ENCODE assay signal across 1 cellular context in genomic region chrX:49139713-49140112, GRCh38.
A peak's percentile ranks its signal among the peaks of the same experiment; 100 is the strongest.
TF ChIP-seq lines count a peak whose summit lies in the region.

No MANE protein-coding gene starts in this region.

TF ChIP-seq in K562, 482 proteins besides CTCF, POLR2A, EP300 and RAD21 (continues in another document):
- TF ChIP-seq MYNN (IDR thresholded peaks at IDR 0.05) = peak; percentile 52
- no peak for TF ChIP-seq MYNN (CRISPR knock-in tag; IDR thresholded peaks at IDR 0.05)
- TF ChIP-seq JUN (IDR thresholded peaks at IDR 0.05; ENCODE audit: borderline replicate concordance, low read depth, low read length) = 0 out of 2 replicates have a peak, but pooled peaks have one; percentile 24
- no peak for TF ChIP-seq JUN (CRISPR knock-in tag; IDR thresholded peaks at IDR 0.05; ENCODE audit: borderline replicate concordance)
- TF ChIP-seq TRIM28 (IDR thresholded peaks at IDR 0.05) = peak; percentile 95
- peak; percentile 66; the same call in 1 of the 2 replicates for TF ChIP-seq ZEB2 (IDR thresholded peaks at IDR 0.05)
- peak; percentile 87 to 93 for TF ChIP-seq TRIM24 (IDR thresholded peaks at IDR 0.05)
- TF ChIP-seq, protein P1, sequence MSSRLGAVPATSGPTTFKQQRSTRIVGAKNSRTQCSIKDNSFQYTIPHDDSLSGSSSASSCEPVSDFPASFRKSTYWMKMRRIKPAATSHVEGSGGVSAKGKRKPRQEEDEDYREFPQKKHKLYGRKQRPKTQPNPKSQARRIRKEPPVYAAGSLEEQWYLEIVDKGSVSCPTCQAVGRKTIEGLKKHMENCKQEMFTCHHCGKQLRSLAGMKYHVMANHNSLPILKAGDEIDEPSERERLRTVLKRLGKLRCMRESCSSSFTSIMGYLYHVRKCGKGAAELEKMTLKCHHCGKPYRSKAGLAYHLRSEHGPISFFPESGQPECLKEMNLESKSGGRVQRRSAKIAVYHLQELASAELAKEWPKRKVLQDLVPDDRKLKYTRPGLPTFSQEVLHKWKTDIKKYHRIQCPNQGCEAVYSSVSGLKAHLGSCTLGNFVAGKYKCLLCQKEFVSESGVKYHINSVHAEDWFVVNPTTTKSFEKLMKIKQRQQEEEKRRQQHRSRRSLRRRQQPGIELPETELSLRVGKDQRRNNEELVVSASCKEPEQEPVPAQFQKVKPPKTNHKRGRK (tag; IDR thresholded peaks at IDR 0.05) = no peak
- TF ChIP-seq CBX1 (IDR thresholded peaks at IDR 0.05; ENCODE audit: low read depth) = peak; percentile 85; the same call in 1 of the 2 replicates
- peak; percentile 21; the same call in 1 of the 2 replicates for TF ChIP-seq ZFX (CRISPR knock-in tag; IDR thresholded peaks at IDR 0.05)
- TF ChIP-seq, protein P2, sequence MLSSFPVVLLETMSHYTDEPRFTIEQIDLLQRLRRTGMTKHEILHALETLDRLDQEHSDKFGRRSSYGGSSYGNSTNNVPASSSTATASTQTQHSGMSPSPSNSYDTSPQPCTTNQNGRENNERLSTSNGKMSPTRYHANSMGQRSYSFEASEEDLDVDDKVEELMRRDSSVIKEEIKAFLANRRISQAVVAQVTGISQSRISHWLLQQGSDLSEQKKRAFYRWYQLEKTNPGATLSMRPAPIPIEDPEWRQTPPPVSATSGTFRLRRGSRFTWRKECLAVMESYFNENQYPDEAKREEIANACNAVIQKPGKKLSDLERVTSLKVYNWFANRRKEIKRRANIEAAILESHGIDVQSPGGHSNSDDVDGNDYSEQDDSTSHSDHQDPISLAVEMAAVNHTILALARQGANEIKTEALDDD (IDR thresholded peaks at IDR 0.05) = peak; percentile 56
- TF ChIP-seq TEAD4 (IDR thresholded peaks at IDR 0.05; ENCODE audit: low read length) = peak; percentile 66; the same call in 1 of the 2 replicates
- TF ChIP-seq TEAD4 (CRISPR knock-in tag; IDR thresholded peaks at IDR 0.05; ENCODE audit: borderline replicate concordance) = no peak
- TF ChIP-seq CBFA2T3 (IDR thresholded peaks at IDR 0.05) = peak; percentile 66
- TF ChIP-seq TAL1 (IDR thresholded peaks at IDR 0.05) = peak; percentile 43
- no peak for TF ChIP-seq ZNF212 (CRISPR knock-in tag; IDR thresholded peaks at IDR 0.05)
- TF ChIP-seq, protein P3, sequence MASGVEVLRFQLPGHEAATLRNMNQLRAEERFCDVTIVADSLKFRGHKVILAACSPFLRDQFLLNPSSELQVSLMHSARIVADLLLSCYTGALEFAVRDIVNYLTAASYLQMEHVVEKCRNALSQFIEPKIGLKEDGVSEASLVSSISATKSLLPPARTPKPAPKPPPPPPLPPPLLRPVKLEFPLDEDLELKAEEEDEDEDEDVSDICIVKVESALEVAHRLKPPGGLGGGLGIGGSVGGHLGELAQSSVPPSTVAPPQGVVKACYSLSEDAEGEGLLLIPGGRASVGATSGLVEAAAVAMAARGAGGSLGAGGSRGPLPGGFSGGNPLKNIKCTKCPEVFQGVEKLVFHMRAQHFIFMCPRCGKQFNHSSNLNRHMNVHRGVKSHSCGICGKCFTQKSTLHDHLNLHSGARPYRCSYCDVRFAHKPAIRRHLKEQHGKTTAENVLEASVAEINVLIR (CRISPR knock-in tag; IDR thresholded peaks at IDR 0.05) = no peak
- TF ChIP-seq PRDM10 (IDR thresholded peaks at IDR 0.05; ENCODE audit: partially characterized antibody) = no peak
- TF ChIP-seq, protein P4, sequence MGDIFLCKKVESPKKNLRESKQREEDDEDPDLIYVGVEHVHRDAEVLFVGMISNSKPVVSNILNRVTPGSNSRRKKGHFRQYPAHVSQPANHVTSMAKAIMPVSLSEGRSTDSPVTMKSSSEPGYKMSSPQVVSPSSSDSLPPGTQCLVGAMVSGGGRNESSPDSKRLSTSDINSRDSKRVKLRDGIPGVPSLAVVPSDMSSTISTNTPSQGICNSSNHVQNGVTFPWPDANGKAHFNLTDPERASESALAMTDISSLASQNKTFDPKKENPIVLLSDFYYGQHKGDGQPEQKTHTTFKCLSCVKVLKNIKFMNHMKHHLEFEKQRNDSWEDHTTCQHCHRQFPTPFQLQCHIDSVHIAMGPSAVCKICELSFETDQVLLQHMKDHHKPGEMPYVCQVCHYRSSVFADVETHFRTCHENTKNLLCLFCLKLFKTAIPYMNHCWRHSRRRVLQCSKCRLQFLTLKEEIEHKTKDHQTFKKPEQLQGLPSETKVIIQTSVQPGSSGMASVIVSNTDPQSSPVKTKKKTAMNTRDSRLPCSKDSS (IDR thresholded peaks at IDR 0.05; ENCODE audit: low read depth, partially characterized antibody) = peak; percentile 81
- peak in 1 of 2 experiments; percentile 98; a peak in 2 of 3 replicates for TF ChIP-seq CBX3 (IDR thresholded peaks at IDR 0.05; ENCODE audit: borderline replicate concordance in 1 of 2, low read length in 2 of 2)
- TF ChIP-seq HSF4 (CRISPR knock-in tag; IDR thresholded peaks at IDR 0.05; ENCODE audit: borderline replicate concordance) = no peak
- TF ChIP-seq CBX5 (IDR thresholded peaks at IDR 0.05; ENCODE audit: borderline replicate concordance, low read depth) = peak; percentile 86
- no peak for TF ChIP-seq ILK (tag; IDR thresholded peaks at IDR 0.05; ENCODE audit: borderline replicate concordance, low read depth)
- TF ChIP-seq HDAC2 (IDR thresholded peaks at IDR 0.05) = no peak
- TF ChIP-seq ZNF561 (CRISPR knock-in tag; conservative IDR thresholded peaks at IDR 0.05) = no peak
- TF ChIP-seq CBFA2T2 (conservative IDR thresholded peaks at IDR 0.05) = peak; percentile 27; the same call in 1 of the 2 replicates
- TF ChIP-seq HLTF (IDR thresholded peaks at IDR 0.05) = 0 out of 2 replicates have a peak, but pooled peaks have one; percentile 27
- 0 out of 2 replicates have a peak, but pooled peaks have one; percentile 42 for TF ChIP-seq LCOR (CRISPR knock-in tag; IDR thresholded peaks at IDR 0.05)
- no peak for TF ChIP-seq STAT5B (CRISPR knock-in tag; IDR thresholded peaks at IDR 0.05)
- 0 out of 4 replicates have a peak, but pooled peaks of 1 of the 2 experiments have one; percentile 28 for TF ChIP-seq BCLAF1 (IDR thresholded peaks at IDR 0.05; ENCODE audit: borderline replicate concordance in 1 of 2, control insufficient read depth in 1 of 2, low read depth in 2 of 2, low read length in 1 of 2)
- TF ChIP-seq ZNF143 (CRISPR knock-in tag; IDR thresholded peaks at IDR 0.05) = no peak
- no peak for TF ChIP-seq SREBF2 (CRISPR knock-in tag; IDR thresholded peaks at IDR 0.05)
- TF ChIP-seq PHF8 (IDR thresholded peaks at IDR 0.05; ENCODE audit: borderline replicate concordance, low read length) = no peak
- peak; percentile 37 for TF ChIP-seq ARID1B (IDR thresholded peaks at IDR 0.05)
- peak; percentile 64 for TF ChIP-seq TCF3 (CRISPR knock-in tag; IDR thresholded peaks at IDR 0.05)
- peak in 1 of 2 experiments; percentile 43 for TF ChIP-seq AFF1 (IDR thresholded peaks at IDR 0.05; ENCODE audit: low read depth in 1 of 2, partially characterized antibody in 2 of 2)
- TF ChIP-seq CC2D1A (IDR thresholded peaks at IDR 0.05) = no peak
- TF ChIP-seq ZMIZ1 (IDR thresholded peaks at IDR 0.05; ENCODE audit: low read depth in 2 of 2, low read length in 2 of 2) = 0 out of 4 replicates have a peak, but pooled peaks of 1 of the 2 experiments have one; percentile 11
- no peak for TF ChIP-seq RBFOX2 (IDR thresholded peaks at IDR 0.05; ENCODE audit: low read depth, low read length)
- peak; percentile 16; the same call in 1 of the 2 replicates for TF ChIP-seq MTA1 (IDR thresholded peaks at IDR 0.05; ENCODE audit: borderline replicate concordance)
- peak; percentile 36; the same call in 1 of the 2 replicates for TF ChIP-seq SOX6 (IDR thresholded peaks at IDR 0.05)
- TF ChIP-seq SP1 (CRISPR knock-in tag; IDR thresholded peaks at IDR 0.05) = peak; percentile 44; the same call in 1 of the 2 replicates
